8 cellular contexts compared by ENCODE assay signal in genomic region chr19:38543807-38544568, GRCh38.
DNase-seq lines count a peak whose midpoint lies in the region; ATAC-seq and TF ChIP-seq lines count a peak whose summit lies in the region.

No MANE protein-coding gene starts in this region.

- H3K9ac ChIP-seq in colonic mucosa (ENCODE audit: low read depth in 2 of 2, low read length in 2 of 2) (no peak overlapping the region), liver (ENCODE audit: low read depth in 1 of 2, low read length in 2 of 2) (no peak overlapping the region)

- H3K36me3 ChIP-seq in A673 (ENCODE audit: insufficient read depth, low read length, poor library complexity, severe bottlenecking) (no peaks in the 10 kb centered on the region), colonic mucosa (no peaks in the 10 kb centered on the region), liver (ENCODE audit: control insufficient read depth in 4 of 4, insufficient read depth in 3 of 4, low read depth in 1 of 4, low read length in 3 of 4) (no peaks in the 10 kb centered on the region), testis (ENCODE audit: low read depth, missing control alignments) (no peaks in the 10 kb centered on the region)

- H3K27me3 ChIP-seq in A673 (replicated peaks; ENCODE audit: insufficient read depth, low read depth, low read length, poor library complexity): no peaks in the 10 kb centered on the region
- H3K27me3 ChIP-seq in colonic mucosa: no peaks in the 10 kb centered on the region
- H3K27me3 ChIP-seq in liver (ENCODE audit: control insufficient read depth in 4 of 4, insufficient read depth in 4 of 4, low read length in 3 of 4): no peaks in the 10 kb centered on the region
- H3K27me3 ChIP-seq in testis: no peaks in the 10 kb centered on the region

- no peak for ATAC-seq in HG03039 (IDR thresholded peaks at IDR 0.05; ENCODE audit: unreplicated experiment)

- POLR2A ChIA-PET in A673 (lab: Charles Lee; ENCODE audit: low non-redundant PET): interaction anchor here (0.5 kb wide), 1 partner anchor 285 kb away, joined by 6 read pairs; no protein-coding TSS in a partner anchor

- H3K9me3 ChIP-seq in A673 (ENCODE audit: low read depth, low read length, poor library complexity, severe bottlenecking) (no peaks in the 10 kb centered on the region), colonic mucosa (no peaks in the 10 kb centered on the region), liver (ENCODE audit: control insufficient read depth in 4 of 4, low read length in 3 of 4) (no peaks in the 10 kb centered on the region), testis (no peaks in the 10 kb centered on the region)

- peak in 1 of 2 donors; percentile 87 for TF ChIP-seq RAD21 in liver (IDR thresholded peaks at IDR 0.05)

- peaks cover 7% of the 10 kb centered on the region for H3K4me1 ChIP-seq in A673 (ENCODE audit: insufficient read depth, low read length, poor library complexity, severe bottlenecking)
- H3K4me1 ChIP-seq in colonic mucosa: no peaks in the 10 kb centered on the region
- H3K4me1 ChIP-seq in liver (ENCODE audit: control insufficient read depth in 4 of 4, insufficient read depth in 4 of 4, low read length in 3 of 4): peaks cover 0 to 7% (median 4%) of the 10 kb centered on the region in 4 donors
- H3K4me1 ChIP-seq in testis: peaks cover 7% of the 10 kb centered on the region

- TF ChIP-seq CTCF in A673 (conservative IDR thresholded peaks at IDR 0.05; ENCODE audit: low read depth, low read length) (peak; percentile 69), LNCAP (IDR thresholded peaks at IDR 0.05) (peak; percentile 66), colonic mucosa (IDR thresholded peaks at IDR 0.05) (no peak), liver (IDR thresholded peaks at IDR 0.05; ENCODE audit: low read depth, low read length, missing input control) (peak; percentile 50), testis (IDR thresholded peaks at IDR 0.05) (peak in 1 of 3 experiments; percentile 40)

- BruUV-seq in A673 (replicated peaks; lab: Mats Ljungman, UMichigan): no TSS peak

- CTCF ChIA-PET in A673 (lab: Charles Lee): interaction anchor here (0.7 to 1.0 kb wide), 2 partner anchors 90 to 93 kb away, joined by 5 to 11 read pairs; no protein-coding TSS in a partner anchor

- intact Hi-C loops in A673 (cut with micrococcal nuclease; ENCODE audit: unreplicated experiment) (loop anchor here (1.0 to 10.0 kb wide), 2 partner anchors 90 to 391 kb away; partner anchors contain the start of genes MRPS12 and SARS2), colonic mucosa (cut with DNase I) (loop anchor here (10.0 kb wide), 3 partner anchors 81 to 411 kb away; no protein-coding TSS in a partner anchor), testis (cut with DNase I; ENCODE audit: low total_unique reads) (loop anchor here (10.0 kb wide), 1 partner anchor 381 kb away; no protein-coding TSS in a partner anchor)

- H3K27ac ChIP-seq in A673 (ENCODE audit: low read depth, low read length, poor library complexity, severe bottlenecking) (peak overlapping the region; percentile 55), colonic mucosa (no peak overlapping the region), liver (ENCODE audit: low read depth in 1 of 2, low read length in 2 of 2) (no peak overlapping the region), testis (no peak overlapping the region)

- peak; percentile 91 for DNase-seq in A673 (ENCODE audit: low spot score)
- peak; percentile 32 for DNase-seq in GM04504 (ENCODE audit: low read depth)
- peak; percentile 76 for DNase-seq in SKM-1 treated with dmso at 0.1 percent for 144 hours (lab: John Stamatoyannopoulos, UW; ENCODE audit: unreplicated experiment)
- peak; percentile 40 for DNase-seq in colonic mucosa
- DNase-seq in testis: peak; percentile 74

- WGBS in liver: 53% methylated on average over 21 of the region's 21 CpGs
- WGBS in testis, 2 donors: 35 to 44% methylated on average over 19 to 21 of the region's 21 CpGs

- TF ChIP-seq POLR2A in testis (IDR thresholded peaks at IDR 0.05): no peak

- H3K4me3 ChIP-seq in A673 (ENCODE audit: low read depth, low read length, poor library complexity, severe bottlenecking) (peak overlapping the region; percentile 39), colonic mucosa (no peak overlapping the region), liver (ENCODE audit: low read depth in 1 of 3, low read length in 3 of 3) (no peak overlapping the region), testis (peak overlapping the region in 1 of 2 donors; percentile 10)

TF ChIP-seq in liver, 16 proteins besides CTCF, POLR2A, EP300 and RAD21:
- no peak for TF ChIP-seq ATF3 (IDR thresholded peaks at IDR 0.05)
- TF ChIP-seq JUND (IDR thresholded peaks at IDR 0.05): peak; percentile 76 to 85
- no peak for TF ChIP-seq TAF1 (conservative IDR thresholded peaks at IDR 0.05)
- no peak for TF ChIP-seq EGR1 (IDR thresholded peaks at IDR 0.05; ENCODE audit: low read depth in 2 of 2)
- TF ChIP-seq FOXA2 (IDR thresholded peaks at IDR 0.05): no peak
- no peak for TF ChIP-seq HNF4G (IDR thresholded peaks at IDR 0.05)
- no peak for TF ChIP-seq REST (IDR thresholded peaks at IDR 0.05)
- TF ChIP-seq HNF4A (conservative IDR thresholded peaks at IDR 0.05): no peak

Comparison
In these comparisons a context has a peak if more than half of its experiments do, and no peak if none do; other contexts are left out.
1. DNase-seq: peak in every context shown above with its lines; median percentile 91 in A673; 76 in SKM-1 treated with dmso at 0.1 percent for 144 hours; 74 in testis; 40 in colonic mucosa; 32 in GM04504.